ENCODE assay signal across 21 cellular contexts in genomic region chr3:95514260-95514659, GRCh38.
DNase-seq lines count a peak whose midpoint lies in the region; ATAC-seq, FAIRE-seq and TF ChIP-seq lines count a peak whose summit lies in the region.
"Had no signal": no experiment of that assay in that cellular context is flagged by ENCODE, and none has a peak within 500 bp of the region (broad histone marks: within the 10 kb centered on the region; RNA-seq: fewer than 3 reads in every experiment).

No MANE protein-coding gene starts in this region.

- H3K4me1 Mint-ChIP-seq in GM23338: no peaks in the 10 kb centered on the region
- H3K4me1 Mint-ChIP-seq: B cell had no signal

- peaks cover 3% of the 10 kb centered on the region for H3K36me3 Mint-ChIP-seq in GM23338 (ENCODE audit: low read depth)
- H3K36me3 Mint-ChIP-seq: CD8-positive, alpha-beta T cell had no signal

- peaks cover 9% of the 10 kb centered on the region for H3K9me3 Mint-ChIP-seq in GM23338

- ATAC-seq in A549 (no peak), GM23338 (no peak), HG02642 (IDR thresholded peaks at IDR 0.05; ENCODE audit: poor library complexity, unreplicated experiment) (no peak), HG02870 (IDR thresholded peaks at IDR 0.05; ENCODE audit: unreplicated experiment) (no peak)
- ATAC-seq: CD8-positive, alpha-beta T cell had no signal

- H3K9me2 ChIP-seq in GM23338 (ENCODE audit: insufficient read depth): no peaks in the 10 kb centered on the region
- no peaks in the 10 kb centered on the region for H3K9me2 ChIP-seq in Karpas-422 (replicated peaks; ENCODE audit: insufficient read depth, low read length)

- H3K36me3 ChIP-seq in GM23338 (ENCODE audit: insufficient read depth) (no peaks in the 10 kb centered on the region), Karpas-422 (ENCODE audit: insufficient read depth, low read length) (no peaks in the 10 kb centered on the region)
- H3K36me3 ChIP-seq: BLaER1 treated with 17β-estradiol and CSF1 and Interleukin-3, amounts not matched to agents 10 nM and 100 nM had no signal

- H3K4me2 ChIP-seq in A549: no peak overlapping the region
- no peak overlapping the region for H3K4me2 ChIP-seq in GM23338
- H3K4me2 ChIP-seq in Karpas-422 (ENCODE audit: low read depth, low read length, poor library complexity, severe bottlenecking): no peak overlapping the region
- H3K4me2 ChIP-seq: BLaER1 treated with 17β-estradiol and CSF1 and Interleukin-3, amounts not matched to agents 10 nM and 100 nM had no signal

- no peak overlapping the region for H3K9ac ChIP-seq in Karpas-422 (ENCODE audit: low read length)
- H3K9ac ChIP-seq: BLaER1 treated with 17β-estradiol and CSF1 and Interleukin-3, amounts not matched to agents 10 nM and 100 nM had no signal

- H3K27me3 Mint-ChIP-seq in GM23338 (ENCODE audit: insufficient read depth, low read depth, poor library complexity): no peaks in the 10 kb centered on the region
- H3K27me3 Mint-ChIP-seq: B cell; CD4-positive, alpha-beta T cell had no signal

- no peak overlapping the region for H3K27ac Mint-ChIP-seq in GM23338
- H3K27ac Mint-ChIP-seq: B cell; CD4-positive, alpha-beta T cell; CD8-positive, alpha-beta T cell had no signal

- no peaks in the 10 kb centered on the region for H4K20me1 ChIP-seq in GM23338 (replicated peaks; ENCODE audit: insufficient read depth)
- H4K20me1 ChIP-seq in Karpas-422 (ENCODE audit: insufficient read depth, low read depth, low read length): no peaks in the 10 kb centered on the region
- H4K20me1 ChIP-seq: BLaER1 treated with 17β-estradiol and CSF1 and Interleukin-3, amounts not matched to agents 10 nM and 100 nM had no signal

- TF ChIP-seq CTCF in A549 (IDR thresholded peaks at IDR 0.05) (no peak), GM23338 (conservative IDR thresholded peaks at IDR 0.05; ENCODE audit: low read depth in 2 of 2) (no peak)

- CTCF ChIA-PET in A549 (lab: Yijun Ruan, JAX): no interaction called here

- H3K79me2 ChIP-seq in GM23338 (replicated peaks; ENCODE audit: insufficient read depth) (no peaks in the 10 kb centered on the region), Karpas-422 (ENCODE audit: low read length) (no peaks in the 10 kb centered on the region)

- no peak overlapping the region for H3K4me3 ChIP-seq in A549
- no peak overlapping the region for H3K4me3 ChIP-seq in GM23338
- no peak overlapping the region for H3K4me3 ChIP-seq in Karpas-422 (ENCODE audit: low read length)
- H3K4me3 ChIP-seq: BLaER1 treated with 17β-estradiol and CSF1 and Interleukin-3, amounts not matched to agents 10 nM and 100 nM had no signal

- TF ChIP-seq POLR2A in A549 (IDR thresholded peaks at IDR 0.05; ENCODE audit: low read length): no peak

- H3K27ac ChIP-seq in A549 (no peak overlapping the region), GM23338 (ENCODE audit: low read depth) (no peak overlapping the region), Karpas-422 (ENCODE audit: low read length) (no peak overlapping the region)
- H3K27ac ChIP-seq: BLaER1 treated with 17β-estradiol and CSF1 and Interleukin-3, amounts not matched to agents 10 nM and 100 nM; C4-2B had no signal

- H3K4me1 ChIP-seq in A549 (no peaks in the 10 kb centered on the region), GM23338 (ENCODE audit: insufficient read depth) (no peaks in the 10 kb centered on the region), Karpas-422 (ENCODE audit: low read length) (no peaks in the 10 kb centered on the region)
- H3K4me1 ChIP-seq: BLaER1 treated with 17β-estradiol and CSF1 and Interleukin-3, amounts not matched to agents 10 nM and 100 nM; Caco-2 had no signal

- no peak for TF ChIP-seq EP300 in A549 (IDR thresholded peaks at IDR 0.05)

- no peaks in the 10 kb centered on the region for H3K9me3 ChIP-seq in A549
- no peaks in the 10 kb centered on the region for H3K9me3 ChIP-seq in Karpas-422 (ENCODE audit: low read length)
- H3K9me3 ChIP-seq: BLaER1 treated with 17β-estradiol and CSF1 and Interleukin-3, amounts not matched to agents 10 nM and 100 nM; Caco-2 had no signal

- no peak for TF ChIP-seq RAD21 in A549 (conservative IDR thresholded peaks at IDR 0.05 in 1 of 2, IDR thresholded peaks at IDR 0.05 in 1 of 2)

- DNase-seq in A549 (ENCODE audit: low read depth in 1 of 2, low spot score in 1 of 2) (no peak), GM23338 (ENCODE audit: low spot score) (no peak), Karpas-422 (no peak), NCI-H82 (lab: John Stamatoyannopoulos, UW) (no peak)
- DNase-seq: 8988T; AML-193; Caco-2; Calu3; CD4-positive, alpha-beta T cell; CD8-positive, alpha-beta T cell; DMS79 treated with DMSO at 0.1 percent for 48 hours; GF-D8 had no signal

- H3F3A ChIP-seq in GM23338 (replicated peaks; ENCODE audit: low read depth): no peaks in the 10 kb centered on the region

- FAIRE-seq in A549 (lab: Jason Lieb, UNC): no peak
- FAIRE-seq: D721Med, G401.6, GM12891, GM19239 had no signal

- POLR2A ChIA-PET in A549 (lab: Yijun Ruan, JAX): no interaction called here

- H3K27me3 ChIP-seq in GM23338 (ENCODE audit: insufficient read depth) (no peaks in the 10 kb centered on the region), Karpas-422 (ENCODE audit: low read length) (no peaks in the 10 kb centered on the region)
- H3K27me3 ChIP-seq: BLaER1 treated with 17β-estradiol and CSF1 and Interleukin-3, amounts not matched to agents 10 nM and 100 nM had no signal

- 46% methylated on average over 2 of the region's 2 CpGs for WGBS in A549 (ENCODE audit: missing lambda C conversion rate)

- H2AFZ ChIP-seq in GM23338: peak overlapping the region; percentile 44; the same call in 1 of the 2 replicates
- 0 out of 2 replicates have a peak overlapping the region, but pooled peaks have one; percentile 43 for H2AFZ ChIP-seq in Karpas-422 (ENCODE audit: low read length)

- H3K4me3 Mint-ChIP-seq in GM23338: no peak overlapping the region
- H3K4me3 Mint-ChIP-seq: B cell; CD4-positive, alpha-beta T cell; CD8-positive, alpha-beta T cell had no signal

TF ChIP-seq in A549, 52 proteins besides CTCF, POLR2A, EP300 and RAD21:
- no peak for TF ChIP-seq SMC3 (IDR thresholded peaks at IDR 0.05)
- TF ChIP-seq MAFK (IDR thresholded peaks at IDR 0.05; ENCODE audit: partially characterized antibody): peak; percentile 55

TF ChIP-seq in GM23338, 12 proteins besides CTCF, POLR2A, EP300 and RAD21 (continues in another document):
- TF ChIP-seq ETS1 (IDR thresholded peaks at IDR 0.05): no peak
- TF ChIP-seq EZH2phosphoT487 (IDR thresholded peaks at IDR 0.05; ENCODE audit: unreplicated experiment): no peak
- no peak for TF ChIP-seq EZH2 (IDR thresholded peaks at IDR 0.05; ENCODE audit: low read depth, unreplicated experiment)
- TF ChIP-seq ZNF114 (CRISPR knock-in tag; IDR thresholded peaks at IDR 0.05): no peak
- TF ChIP-seq ZNF331 (CRISPR knock-in tag; IDR thresholded peaks at IDR 0.05; ENCODE audit: low read depth): no peak
- no peak for TF ChIP-seq NANOG (IDR thresholded peaks at IDR 0.05; ENCODE audit: borderline replicate concordance)
- no peak for TF ChIP-seq REST (IDR thresholded peaks at IDR 0.05; ENCODE audit: unreplicated experiment)
- no peak for TF ChIP-seq STAT1 (IDR thresholded peaks at IDR 0.05; ENCODE audit: unreplicated experiment)
- no peak for TF ChIP-seq CREB1 (CRISPR knock-in tag; IDR thresholded peaks at IDR 0.05; ENCODE audit: low read depth)
